In the genomic region with DNA sequence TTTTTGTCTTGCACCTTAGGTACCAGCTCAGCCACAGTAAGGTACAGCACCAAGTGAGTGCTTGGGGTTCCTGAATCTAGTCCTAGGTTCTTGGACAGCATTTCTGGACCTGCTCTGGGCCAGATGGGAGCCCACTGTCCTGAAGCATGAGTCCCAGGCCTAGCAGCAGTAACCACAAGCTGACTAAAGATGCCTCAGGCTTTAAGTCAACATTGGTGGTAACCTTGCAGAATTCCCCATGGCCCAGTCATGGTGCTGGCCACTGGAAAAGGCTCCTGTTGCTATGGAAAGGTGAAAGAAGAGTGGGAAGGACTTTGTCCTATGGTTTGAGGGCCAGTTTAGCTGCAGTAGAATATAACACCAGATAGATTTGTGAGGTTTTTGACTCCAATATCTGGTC, we compare ENCODE assay signal across 21 cellular contexts.
DNase-seq lines count a peak whose midpoint lies in the region; ATAC-seq and TF ChIP-seq lines count a peak whose summit lies in the region.
"Had no signal": no experiment of that assay in that cellular context is flagged by ENCODE, and none has a peak within 500 bp of the region (broad histone marks: within the 10 kb centered on the region; RNA-seq: fewer than 3 reads in every experiment).

No MANE protein-coding gene starts in this region.

- H3K9me3 Mint-ChIP-seq in HFFc6: no peaks in the 10 kb centered on the region
- H3K9me3 Mint-ChIP-seq: activated T-cell treated with anti-CD3 and anti-CD28 coated beads, Interleukin-2, amount 50 U/mL, for 4 hours; type B pancreatic cell had no signal

- TF ChIP-seq CTCF in HFFc6 (IDR thresholded peaks at IDR 0.05): no peak
- no peak for TF ChIP-seq CTCF in osteoblast (IDR thresholded peaks at IDR 0.05; ENCODE audit: extremely low read depth, low read depth, low read length)

- peaks cover 3% of the 10 kb centered on the region for H3K9me3 ChIP-seq in adipocyte (ENCODE audit: control insufficient read depth, low read length)
- H3K9me3 ChIP-seq in osteoblast (ENCODE audit: low read depth, low read length): peaks cover 2% of the 10 kb centered on the region
- H3K9me3 ChIP-seq: SJSA1 had no signal

- no peaks in the 10 kb centered on the region for H3K79me2 ChIP-seq in osteoblast (ENCODE audit: insufficient read depth, low read length)

- DNase-seq in AG08395 (ENCODE audit: low spot score) (peak; percentile 81), HFFc6 (peak; percentile 96), adipocyte (ENCODE audit: low read depth) (peak; percentile 43), hepatic stellate cell (ENCODE audit: low spot score) (peak; percentile 56), activated gamma-delta T cell treated with Interleukin-2 at 50 U/mL for 16 hours (no peak), osteoblast (ENCODE audit: insufficient read length, low spot score, missing footprints) (no peak), mucosa of gallbladder (ENCODE audit: low spot score) (no peak)
- DNase-seq: activated CD4-positive, alpha-beta T cell treated with anti-CD3 and anti-CD28 coated beads, Interleukin-2, amount 50 U/mL, for 1 hour; activated T-cell treated with anti-CD3 and anti-CD28 coated beads, Interleukin-2, amount 50 U/mL, for 4 hours; AML-193; Kasumi-1; left cardiac atrium; NCI-H187; NCI-H510A; stimulated activated naive CD4-positive, alpha-beta T cell had no signal

- H3K4me1 Mint-ChIP-seq in HFFc6 (ENCODE audit: low read depth): peaks cover 64% of the 10 kb centered on the region

- H3K9ac ChIP-seq in adipocyte (ENCODE audit: low read length): no peak overlapping the region

- peaks cover 19% of the 10 kb centered on the region for H3K36me3 Mint-ChIP-seq in HFFc6 (ENCODE audit: low read depth)
- H3K36me3 Mint-ChIP-seq: type B pancreatic cell had no signal

- H3K27ac ChIP-seq in osteoblast (ENCODE audit: low read depth, low read length): no peak overlapping the region
- H3K27ac ChIP-seq: coronary artery, HL-60, SJSA1 had no signal

- H3K4me3 Mint-ChIP-seq in HFFc6: 0 out of 2 replicates have a peak overlapping the region, but pooled peaks have one; percentile 7
- H3K4me3 Mint-ChIP-seq: activated T-cell treated with anti-CD3 and anti-CD28 coated beads, Interleukin-2, amount 50 U/mL, for 4 hours; type B pancreatic cell had no signal

- no peak overlapping the region for H3K4me2 ChIP-seq in osteoblast (ENCODE audit: insufficient read depth, low read length)
- H3K4me2 ChIP-seq: smooth muscle cell had no signal

- H3K27me3 ChIP-seq in adipocyte (replicated peaks; ENCODE audit: control insufficient read depth, insufficient read depth, low read length): no peaks in the 10 kb centered on the region
- H3K27me3 ChIP-seq in osteoblast (ENCODE audit: insufficient read depth, low read length): no peaks in the 10 kb centered on the region
- H3K27me3 ChIP-seq: SJSA1 had no signal

- no peaks in the 10 kb centered on the region for H4K20me1 ChIP-seq in osteoblast (ENCODE audit: insufficient read depth, low read length)

- H3K36me3 ChIP-seq in adipocyte (ENCODE audit: control insufficient read depth, insufficient read depth, low read length, severe bottlenecking) (no peaks in the 10 kb centered on the region), osteoblast (ENCODE audit: insufficient read depth, low read length) (no peaks in the 10 kb centered on the region)
- H3K36me3 ChIP-seq: SJSA1 had no signal

- H3K4me1 ChIP-seq in adipocyte (ENCODE audit: control insufficient read depth, insufficient read depth, low read length): peaks cover 10% of the 10 kb centered on the region
- no peaks in the 10 kb centered on the region for H3K4me1 ChIP-seq in osteoblast (ENCODE audit: insufficient read depth, low read length)
- H3K4me1 ChIP-seq: SJSA1 had no signal

- no peak for ATAC-seq in GM18861 (IDR thresholded peaks at IDR 0.05; ENCODE audit: unreplicated experiment)
- ATAC-seq: activated T-cell treated with anti-CD3 and anti-CD28 coated beads, Interleukin-2, amount 50 U/mL, for 4 hours; left cardiac atrium had no signal

- H3K27ac Mint-ChIP-seq in HFFc6: peak overlapping the region; percentile 89
- H3K27ac Mint-ChIP-seq: type B pancreatic cell had no signal

- H3K27me3 Mint-ChIP-seq in HFFc6 (ENCODE audit: insufficient read depth): no peaks in the 10 kb centered on the region; the same call in 1 of the 2 replicates

- H2AFZ ChIP-seq in osteoblast (ENCODE audit: low read length): no peak overlapping the region

- H3K4me3 ChIP-seq in adipocyte (ENCODE audit: low read length) (no peak overlapping the region), osteoblast (ENCODE audit: insufficient read depth, low read length) (no peak overlapping the region)
- H3K4me3 ChIP-seq: coronary artery, SJSA1, smooth muscle cell had no signal

Comparison
In these comparisons a context has a peak if more than half of its experiments do, and no peak if none do; other contexts are left out.
1. DNase-seq: peak in AG08395 (single experiment), HFFc6 (single experiment), adipocyte (single experiment) and hepatic stellate cell (single experiment); none in activated gamma-delta T cell treated with Interleukin-2 at 50 U/mL for 16 hours (single experiment), osteoblast (single experiment) and mucosa of gallbladder (single experiment).